Comparison of ENCODE assay signal across 13 cellular contexts in the genomic region with DNA sequence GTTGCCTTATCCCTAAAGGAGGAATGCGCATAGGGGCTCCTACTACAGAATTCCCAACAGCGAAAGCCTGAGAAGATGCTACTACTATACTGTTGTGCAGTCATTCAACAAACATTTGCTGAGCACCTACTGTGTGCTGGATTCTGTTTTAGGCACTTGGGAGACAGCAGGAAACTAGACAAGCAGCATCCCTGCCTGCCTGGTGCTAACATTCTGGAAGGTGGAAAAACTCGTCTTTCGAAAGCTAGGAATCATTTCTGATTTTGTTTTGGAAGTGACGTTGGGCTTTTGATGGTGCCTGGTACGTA.
DNase-seq lines count a peak whose midpoint lies in the region; ATAC-seq and TF ChIP-seq lines count a peak whose summit lies in the region.
"Had no signal": no experiment of that assay in that cellular context is flagged by ENCODE, and none has a peak within 500 bp of the region (broad histone marks: within the 10 kb centered on the region; RNA-seq: fewer than 3 reads in every experiment).

No MANE protein-coding gene starts in this region.

- H3K4me1 ChIP-seq in SJCRH30 = peaks cover 57% of the 10 kb centered on the region
- H3K4me1 ChIP-seq in thoracic aorta (ENCODE audit: control insufficient read depth in 1 of 2, low read depth in 2 of 2) = peaks cover 17 to 71% of the 10 kb centered on the region in 2 donors

- H3K27me3 Mint-ChIP-seq in chondrocyte (ENCODE audit: low read depth) (no peaks in the 10 kb centered on the region), mesothelial cell of epicardium (ENCODE audit: low read depth) (peaks cover 4% of the 10 kb centered on the region), osteocyte (ENCODE audit: unreplicated experiment) (no peaks in the 10 kb centered on the region)

- DNase-seq in SJCRH30 = no peak
- DNase-seq in chondrocyte (ENCODE audit: low spot score) = no peak
- no peak for DNase-seq in mesothelial cell of epicardium (ENCODE audit: low spot score in 2 of 2, unreplicated experiment in 2 of 2)
- DNase-seq in thoracic aorta (ENCODE audit: low spot score) = no peak
- no peak for DNase-seq in activated CD4-positive, alpha-beta T cell treated with anti-CD3 and anti-CD28 coated beads for 1 hour
- DNase-seq in osteocyte (ENCODE audit: extremely low spot score, unreplicated experiment) = no peak
- DNase-seq in NCI-H748 (lab: John Stamatoyannopoulos, UW; ENCODE audit: unreplicated experiment) = no peak
- DNase-seq: activated CD4-positive, alpha-beta T cell treated with anti-CD3 and anti-CD28 coated beads, Interleukin-2, amount 10 ng/mL, durations not matched to agents 7 days and 5 days; activated CD8-positive, alpha-beta memory T cell treated with anti-CD3 and anti-CD28 coated beads, Interleukin-2, amount 50 U/mL, for 4 hours; H7; naive thymus-derived CD8-positive, alpha-beta T cell; NCI-H1417 treated with DMSO at 0.1 percent for 48 hours; stimulated activated CD4-positive, alpha-beta T cell treated with anti-CD3 and anti-CD28 coated beads, Interleukin-4, amount 100 ng/mL, for 24 hours had no signal

- H3K9me3 Mint-ChIP-seq in chondrocyte (ENCODE audit: low read depth) (no peaks in the 10 kb centered on the region), mesothelial cell of epicardium (no peaks in the 10 kb centered on the region), osteocyte (ENCODE audit: unreplicated experiment) (no peaks in the 10 kb centered on the region)
- H3K9me3 Mint-ChIP-seq: activated CD4-positive, alpha-beta T cell treated with anti-CD3 and anti-CD28 coated beads, Interleukin-2, amount 10 ng/mL, durations not matched to agents 7 days and 5 days had no signal

- H3K9me3 ChIP-seq in SJCRH30 (replicated peaks) (no peaks in the 10 kb centered on the region), thoracic aorta (no peaks in the 10 kb centered on the region)

- H3K4me3 ChIP-seq in SJCRH30 (no peak overlapping the region), thoracic aorta (no peak overlapping the region)

- H3K27ac Mint-ChIP-seq in chondrocyte (ENCODE audit: unreplicated experiment) = peak overlapping the region; percentile 71
- H3K27ac Mint-ChIP-seq in mesothelial cell of epicardium = peak overlapping the region; percentile 69
- H3K27ac Mint-ChIP-seq in osteocyte (ENCODE audit: unreplicated experiment) = no peak overlapping the region
- H3K27ac Mint-ChIP-seq: activated CD4-positive, alpha-beta T cell treated with anti-CD3 and anti-CD28 coated beads, Interleukin-2, amount 10 ng/mL, durations not matched to agents 7 days and 5 days; naive thymus-derived CD8-positive, alpha-beta T cell had no signal

- H3K27ac ChIP-seq in SJCRH30 = peak overlapping the region; percentile 72
- H3K27ac ChIP-seq in thoracic aorta = peak overlapping the region; percentile 82 to 93

- H3K36me3 Mint-ChIP-seq in chondrocyte (ENCODE audit: low read depth) = no peaks in the 10 kb centered on the region
- H3K36me3 Mint-ChIP-seq in mesothelial cell of epicardium = no peaks in the 10 kb centered on the region
- H3K36me3 Mint-ChIP-seq in osteocyte (ENCODE audit: unreplicated experiment) = no peaks in the 10 kb centered on the region
- H3K36me3 Mint-ChIP-seq: naive thymus-derived CD8-positive, alpha-beta T cell had no signal

- TF ChIP-seq CTCF in chondrocyte (IDR thresholded peaks at IDR 0.05) = no peak
- TF ChIP-seq CTCF in mesothelial cell of epicardium (IDR thresholded peaks at IDR 0.05; ENCODE audit: unreplicated experiment) = no peak
- TF ChIP-seq CTCF in thoracic aorta (IDR thresholded peaks at IDR 0.05) = no peak
- TF ChIP-seq CTCF in osteocyte (IDR thresholded peaks at IDR 0.05) = no peak

- H3K4me1 Mint-ChIP-seq in chondrocyte (ENCODE audit: low read depth) = peaks cover 46% of the 10 kb centered on the region
- peaks cover 34% of the 10 kb centered on the region for H3K4me1 Mint-ChIP-seq in mesothelial cell of epicardium
- H3K4me1 Mint-ChIP-seq in osteocyte (ENCODE audit: unreplicated experiment) = peaks cover 40% of the 10 kb centered on the region

- H3K4me3 Mint-ChIP-seq in chondrocyte (ENCODE audit: unreplicated experiment) (no peak overlapping the region), mesothelial cell of epicardium (no peak overlapping the region), osteocyte (ENCODE audit: unreplicated experiment) (no peak overlapping the region)
- H3K4me3 Mint-ChIP-seq: activated CD4-positive, alpha-beta T cell treated with anti-CD3 and anti-CD28 coated beads, Interleukin-2, amount 10 ng/mL, durations not matched to agents 7 days and 5 days; naive thymus-derived CD8-positive, alpha-beta T cell had no signal

- no peak for ATAC-seq in thoracic aorta (ENCODE audit: insufficient number of reproducible peaks, low FRiP score, low read depth)
- ATAC-seq: naive thymus-derived CD8-positive, alpha-beta T cell had no signal

- H3K27me3 ChIP-seq in SJCRH30 (no peaks in the 10 kb centered on the region), thoracic aorta (replicated peaks; ENCODE audit: insufficient read depth) (no peaks in the 10 kb centered on the region)

- H3K36me3 ChIP-seq in SJCRH30 = no peaks in the 10 kb centered on the region
- no peaks in the 10 kb centered on the region for H3K36me3 ChIP-seq in thoracic aorta
